Comparison of ENCODE assay signal across 1 cellular context in genomic region chr11:93903989-93904388, GRCh38.
TF ChIP-seq lines count a peak whose summit lies in the region.

No MANE protein-coding gene starts in this region.

TF ChIP-seq in K562, 482 proteins besides CTCF, POLR2A, EP300 and RAD21 (continued from another document):
- TF ChIP-seq STAT6 (CRISPR knock-in tag; IDR thresholded peaks at IDR 0.05) (no peak), CREB5 (CRISPR knock-in tag; IDR thresholded peaks at IDR 0.05) (no peak), SMC3 (conservative IDR thresholded peaks at IDR 0.05; ENCODE audit: insufficient read depth, low read depth, low read length) (0 out of 2 replicates have a peak, but pooled peaks have one; percentile 11), IFI16 (CRISPR knock-in tag; IDR thresholded peaks at IDR 0.05) (no peak), ZNF324 (CRISPR knock-in tag; IDR thresholded peaks at IDR 0.05) (no peak), STAT5B (CRISPR knock-in tag; IDR thresholded peaks at IDR 0.05) (no peak), ZNF766 (CRISPR knock-in tag; conservative IDR thresholded peaks at IDR 0.05) (no peak), NCOR1 (IDR thresholded peaks at IDR 0.05) (no peak), MLX (CRISPR knock-in tag; conservative IDR thresholded peaks at IDR 0.05) (no peak), ARID4B (CRISPR knock-in tag; IDR thresholded peaks at IDR 0.05) (no peak), PKNOX1 (IDR thresholded peaks at IDR 0.05) (peak; percentile 79)
